ENCODE assay signal across 7 cellular contexts in genomic region chr17:5485270-5486205, GRCh38. TPM values are rescaled to one million over a fixed set of nuclear protein-coding genes. Genes with fewer than 3 reads are reported as not detected.
A peak's percentile ranks its signal among the peaks of the same experiment; 100 is the strongest.
DNase-seq lines count a peak whose midpoint lies in the region; ATAC-seq, FAIRE-seq and TF ChIP-seq lines count a peak whose summit lies in the region.

Gene DERL2, minus strand, starts transcription at chr17:5486178. Its CDS starts 17 bp downstream, at chr17:5486161.

- no peak for TF ChIP-seq CTCF in body of pancreas (IDR thresholded peaks at IDR 0.05)

- H3K9me3 ChIP-seq in GM23248 (ENCODE audit: low read depth) (no peaks in the 10 kb centered on the region), MG63 (no peaks in the 10 kb centered on the region), body of pancreas (no peaks in the 10 kb centered on the region), iPS-20b (ENCODE audit: insufficient read depth, low read depth, low read length) (no peaks in the 10 kb centered on the region), small intestine (ENCODE audit: control insufficient read depth, low read depth) (no peaks in the 10 kb centered on the region)

- H3K9ac ChIP-seq in GM23248 (peak within 1 kb of the TSS; percentile 95), iPS-20b (ENCODE audit: low read depth, low read length) (peak within 1 kb of the TSS; percentile 97)

- TF ChIP-seq POLR2A in body of pancreas (IDR thresholded peaks at IDR 0.05), result peak in 1 of 3 donors; percentile 10

- peak within 1 kb of the TSS; percentile 94 for H2AFZ ChIP-seq in GM23248

- H3K27me3 ChIP-seq in GM23248 (replicated peaks; ENCODE audit: insufficient read depth) (no peaks in the 10 kb centered on the region), MG63 (no peaks in the 10 kb centered on the region), body of pancreas (no peaks in the 10 kb centered on the region), iPS-20b (ENCODE audit: insufficient read depth, low read length) (no peaks in the 10 kb centered on the region), small intestine (ENCODE audit: control insufficient read depth in 2 of 2, insufficient read depth in 2 of 2, low read length in 2 of 2) (no peaks in the 10 kb centered on the region)

- ATAC-seq in GM18499 (IDR thresholded peaks at IDR 0.05; ENCODE audit: insufficient read depth, unreplicated experiment) (peak; percentile 16), body of pancreas (peak; percentile 0)

- H3K27ac ChIP-seq in GM23248, result peak within 1 kb of the TSS; percentile 98
- H3K27ac ChIP-seq in body of pancreas, result peak within 1 kb of the TSS; percentile 97 to 100 (median 99)
- H3K27ac ChIP-seq in iPS-20b (ENCODE audit: low read length), result peak within 1 kb of the TSS; percentile 74
- H3K27ac ChIP-seq in small intestine (ENCODE audit: low read depth in 1 of 2, low read length in 1 of 2), result peak within 1 kb of the TSS; percentile 98 to 100

- intact Hi-C loops in body of pancreas (cut with DNase I), result no loop called here

- in situ Hi-C loops in GM23248 (cut with MboI), result no loop called here

- H3K36me3 ChIP-seq in GM23248 (ENCODE audit: low read depth) (peaks cover 47% of the 10 kb centered on the region), MG63 (peaks cover 69% of the 10 kb centered on the region), body of pancreas (replicated peaks in 1 of 2; ENCODE audit: insufficient read depth in 1 of 2, low read depth in 2 of 2) (peaks cover 0 to 18% of the 10 kb centered on the region in 2 donors), iPS-20b (ENCODE audit: insufficient read depth, low read depth, low read length) (peaks cover 73% of the 10 kb centered on the region), small intestine (ENCODE audit: control insufficient read depth in 2 of 2, insufficient read depth in 2 of 2, low read length in 2 of 2) (peaks cover 8 to 9% of the 10 kb centered on the region in 2 donors)

- peak; percentile 57 for DNase-seq in GM23248
- DNase-seq in MG63, result peak; percentile 21
- no peak for DNase-seq in body of pancreas
- no peak for DNase-seq in small intestine
- DNase-seq in CD1c-positive myeloid dendritic cell (ENCODE audit: extremely low spot score), result no peak

- WGBS in GM23248 (ENCODE audit: low coverage in 1 of 2, low lambda C conversion rate in 2 of 2, missing lambda C conversion rate in 2 of 2), 2 experiments, result 6% methylated on average over 29 of the region's 29 CpGs
- 3% methylated on average over 28 to 29 of the region's 29 CpGs for WGBS in body of pancreas, 2 donors
- WGBS in small intestine, 3 donors, result 4 to 5% (median 4%) methylated on average over 29 of the region's 29 CpGs

- no peaks in the 10 kb centered on the region for H4K20me1 ChIP-seq in GM23248 (ENCODE audit: insufficient read depth)

- H3K79me2 ChIP-seq in GM23248 (ENCODE audit: insufficient read depth), result peaks cover 86% of the 10 kb centered on the region

- H3K4me1 ChIP-seq in GM23248 (ENCODE audit: insufficient read depth) (peaks cover 11% of the 10 kb centered on the region; the same call in 1 of the 2 replicates), body of pancreas (peaks cover 52% of the 10 kb centered on the region), iPS-20b (ENCODE audit: insufficient read depth, low read length) (peaks cover 2% of the 10 kb centered on the region; the same call in 1 of the 2 replicates), small intestine (ENCODE audit: control insufficient read depth in 2 of 2, insufficient read depth in 1 of 2, low read depth in 1 of 2, low read length in 1 of 2) (peaks cover 4% of the 10 kb centered on the region in 2 donors)

- peak within 1 kb of the TSS; percentile 97 for H3K4me2 ChIP-seq in GM23248 (ENCODE audit: unreplicated experiment)

- H3F3A ChIP-seq in GM23248 (ENCODE audit: insufficient read depth), result peaks cover 10% of the 10 kb centered on the region; the same call in 1 of the 2 replicates

- H3K4me3 ChIP-seq in GM23248, result peak within 1 kb of the TSS; percentile 99
- peak within 1 kb of the TSS; percentile 86 for H3K4me3 ChIP-seq in MG63
- peak within 1 kb of the TSS; percentile 78 to 92 for H3K4me3 ChIP-seq in body of pancreas
- H3K4me3 ChIP-seq in iPS-20b (ENCODE audit: low read length), result peak within 1 kb of the TSS; percentile 92
- H3K4me3 ChIP-seq in small intestine (ENCODE audit: low read depth in 1 of 2, low read length in 2 of 2), result peak within 1 kb of the TSS; percentile 84 to 94

- no peak for FAIRE-seq in small intestine (lab: Jason Lieb, UNC)

- H3K9me2 ChIP-seq in GM23248 (ENCODE audit: insufficient read depth), result no peaks in the 10 kb centered on the region

RNA-seq across cellular contexts. Expression of gene DERL2, which starts in this region (rescaled TPM):
- total RNA-seq in GM23248 (2014; rRNA removed; shearing (Covaris generic)), result 38.6 and 70.7 TPM in 2 replicates
- 159 and 160 TPM in 2 replicates for polyA plus RNA-seq in GM23248 (2016; fragmentation: Nextera tagmentation; extraction: Ambion mirVana)
- 15.2 and 53.2 TPM in 2 replicates for total RNA-seq in MG63 (2014; rRNA removed; shearing (Covaris generic); ENCODE audit: low replicate concordance)
- 10 to 100 TPM; 25.4 to 42.5 TPM for total RNA-seq in body of pancreas
- 10 to 100 TPM; 57.5 to 61.6 (median 60.8) TPM for polyA plus RNA-seq in small intestine

Comparison
In these comparisons a context has a peak if more than half of its experiments do, and no peak if none do; other contexts are left out.
1. DNase-seq: peak in GM23248 (single experiment) and MG63 (single experiment); none in body of pancreas (0 of 4), small intestine (single experiment) and CD1c-positive myeloid dendritic cell (single experiment).
2. Peak in every context shown above with its lines, with median percentiles within 50 percentile points of each other: H3K27ac ChIP-seq and H3K4me3 ChIP-seq.